In the genomic region with DNA sequence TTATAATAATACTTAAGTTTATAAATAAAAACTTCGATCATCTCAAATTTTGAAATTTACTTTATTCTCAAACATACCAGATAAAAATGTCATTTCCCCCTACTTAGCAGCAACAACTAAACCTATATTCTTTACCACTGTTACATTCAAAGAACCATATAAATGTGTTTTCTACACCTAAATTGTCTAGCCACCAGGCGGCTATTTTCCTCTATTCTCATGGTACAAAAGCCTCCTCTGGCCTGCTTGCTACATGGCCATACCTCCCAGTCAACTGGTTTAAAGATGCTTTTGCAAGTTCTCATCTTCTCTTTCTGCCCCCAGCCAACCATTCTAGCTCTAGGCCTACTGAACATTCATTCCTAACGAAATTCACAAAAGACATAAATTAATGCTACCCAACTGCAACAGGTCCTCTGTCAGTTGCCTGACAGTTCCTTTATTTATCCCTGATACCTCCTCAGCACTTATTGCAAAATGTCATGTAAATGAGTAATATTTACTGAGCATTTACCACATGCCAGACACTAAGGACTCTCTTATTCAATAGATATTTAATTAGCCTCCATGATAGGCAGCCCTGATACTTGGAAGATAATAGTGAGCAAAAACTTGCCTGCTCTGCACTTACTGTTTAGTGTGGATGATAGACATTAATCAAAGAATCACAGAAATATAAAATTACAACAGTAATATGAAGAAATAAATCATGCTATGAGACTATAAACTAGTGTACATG, we compare ENCODE assay signal across 1 cellular context.
TF ChIP-seq lines count a peak whose summit lies in the region.

No MANE protein-coding gene starts in this region.

TF ChIP-seq in GM12878, 131 proteins besides CTCF, POLR2A, EP300 and RAD21 (continued from another document):
- TF ChIP-seq RBBP5 (conservative IDR thresholded peaks at IDR 0.05) (no peak), FOS (IDR thresholded peaks at IDR 0.05; ENCODE audit: borderline replicate concordance, extremely low read depth, insufficient read length) (no peak), CBFB (IDR thresholded peaks at IDR 0.05; ENCODE audit: low read depth) (no peak), SREBF1 (IDR thresholded peaks at IDR 0.05; ENCODE audit: low read length) (no peak)
